ENCODE assay signal across 20 cellular contexts in the genomic region with DNA sequence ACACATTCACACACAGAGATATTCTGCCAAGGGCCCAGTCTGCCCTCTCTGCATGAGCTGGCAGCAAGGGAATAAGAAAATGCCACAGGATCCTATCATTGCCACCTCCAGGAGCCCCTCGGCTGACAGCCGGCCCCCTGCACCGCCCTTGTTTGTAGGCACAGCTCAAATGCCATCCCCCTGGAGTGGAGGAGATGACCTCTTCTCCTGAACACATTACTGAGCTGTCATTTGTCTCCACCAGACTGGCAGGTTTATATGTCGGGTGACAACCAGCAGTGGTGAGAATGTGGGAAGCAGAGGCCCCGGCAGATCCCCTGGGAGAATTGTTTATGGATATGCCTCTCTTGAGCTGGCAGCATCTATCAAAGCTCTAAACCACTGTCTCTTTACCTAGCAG.
"Had no signal": no experiment of that assay in that cellular context is flagged by ENCODE, and none has a peak within 500 bp of the region (broad histone marks: within the 10 kb centered on the region; RNA-seq: fewer than 3 reads in every experiment).

No MANE protein-coding gene starts in this region.

- H3K9me3 ChIP-seq: MG63, SJSA1 had no signal

- H3K27ac ChIP-seq: SJSA1, SK-N-MC had no signal

- H3K4me3 ChIP-seq: MG63, SJSA1, SK-N-MC had no signal

- H3K36me3 ChIP-seq: MG63, SJSA1 had no signal

- DNase-seq: IMR-90, Karpas-422, KG1, MG63, NCI-H1092, NCI-H1105 treated with DMSO at 0.1 percent for 48 hours, NCI-H1417 treated with DMSO at 0.1 percent for 48 hours, NCI-H146, NCI-H1694 treated with DMSO at 0.1 percent for 48 hours, NCI-H1930, NCI-H2081 treated with DMSO at 0.1 percent for 48 hours, NCI-H2171 treated with DMSO at 0.1 percent for 48 hours, NCI-H345, NCI-H524, NCI-H82, Right ventricle myocardium superior, RPMI8226, SIG-M5 had no signal

- H3K4me1 ChIP-seq: SJSA1 had no signal
